Comparison of ENCODE assay signal across 1 cellular context in genomic region chr1:205861540-205861939, GRCh38.
"Had no signal": no experiment of that assay in that cellular context is flagged by ENCODE, and none has a peak within 500 bp of the region (broad histone marks: within the 10 kb centered on the region; RNA-seq: fewer than 3 reads in every experiment).

No MANE protein-coding gene starts in this region.

- ATAC-seq: GM12878 had no signal

- H3K4me3 ChIP-seq: GM12878 had no signal
